20 cellular contexts compared by ENCODE assay signal in the genomic region with DNA sequence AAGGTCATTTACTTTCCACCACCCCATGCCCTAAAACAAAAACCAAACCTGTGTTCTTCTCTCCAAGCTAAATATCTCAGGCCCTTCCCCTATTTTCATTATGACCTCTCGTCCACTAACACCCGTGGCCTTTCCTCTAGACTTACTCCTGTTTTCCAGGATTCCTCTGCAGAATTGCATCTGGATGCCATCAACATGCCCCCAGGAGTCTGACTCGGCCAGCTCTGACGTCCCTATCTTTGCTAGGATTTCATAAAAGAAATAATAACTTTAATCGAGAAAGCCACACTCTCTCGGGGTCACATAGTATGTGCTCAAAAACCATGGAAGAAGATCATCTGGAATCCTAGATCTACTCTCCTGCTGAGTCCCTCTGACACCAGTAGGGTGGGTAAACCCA.
"Had no signal": no experiment of that assay in that cellular context is flagged by ENCODE, and none has a peak within 500 bp of the region (broad histone marks: within the 10 kb centered on the region; RNA-seq: fewer than 3 reads in every experiment).

No MANE protein-coding gene starts in this region.

- H3K9ac ChIP-seq: SK-N-SH had no signal

- H3K9me3 ChIP-seq: MG63, SK-N-SH had no signal

- H3K4me3 ChIP-seq: MG63 had no signal

- H3K4me2 ChIP-seq: SK-N-SH had no signal

- H3K27me3 ChIP-seq: MG63 had no signal

- H3K36me3 ChIP-seq: MG63 had no signal

- DNase-seq: IMR-90, Karpas-422, KG1, MG63, NCI-H1092, NCI-H1105 treated with DMSO at 0.1 percent for 48 hours, NCI-H1417 treated with DMSO at 0.1 percent for 48 hours, NCI-H187, NCI-H2029, NCI-H2081 treated with DMSO at 0.1 percent for 48 hours, NCI-H2171, NCI-H226, NCI-H446, NCI-H510A, NCI-H524 treated with DMSO at 0.1 percent for 48 hours, NCI-H69, NCI-H774, Right ventricle myocardium superior, RPMI8226, SK-N-SH had no signal
